In the genomic region with DNA sequence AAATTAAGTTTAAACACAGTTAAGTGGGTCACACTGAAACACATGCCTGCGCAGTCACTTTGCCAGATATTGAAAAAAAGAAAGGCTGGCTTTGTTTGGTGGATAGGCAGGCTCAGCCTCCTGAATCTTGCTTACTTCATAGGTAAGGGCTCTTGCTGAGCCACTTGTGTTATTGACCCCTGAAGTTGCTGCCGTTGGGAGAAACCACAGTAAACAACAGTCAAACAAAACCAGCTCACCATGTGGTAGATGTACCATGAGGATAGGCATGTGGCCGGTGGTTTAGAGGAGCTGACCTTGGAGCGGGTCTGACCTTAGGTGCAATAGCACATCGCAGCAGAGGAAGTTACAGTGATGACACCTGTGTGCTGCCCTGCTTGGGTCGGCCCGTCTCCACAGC, we compare ENCODE assay signal across 27 cellular contexts. TPM values are rescaled to one million over a fixed set of nuclear protein-coding genes. Genes with fewer than 3 reads are reported as not detected.
DNase-seq lines count a peak whose midpoint lies in the region; ATAC-seq, FAIRE-seq and TF ChIP-seq lines count a peak whose summit lies in the region.
"Had no signal": no experiment of that assay in that cellular context is flagged by ENCODE, and none has a peak within 500 bp of the region (broad histone marks: within the 10 kb centered on the region; RNA-seq: fewer than 3 reads in every experiment).

No MANE protein-coding gene starts in this region.

- peak overlapping the region; percentile 19 to 55 (median 20) for H3K27ac Mint-ChIP-seq in nephron
- H3K27ac Mint-ChIP-seq in activated T-helper 1 cell treated with anti-CD3 and anti-CD28 coated beads, Interleukin-12 subunit alpha, Interleukin-12 subunit beta, Interleukin-2, Interleukin-4 antibody, amounts not matched to agents 30 ng/mL and 10 ng/mL and 1 ng/mL, durations not matched to agents 14 hours and 24 hours and 36 hours = no peak overlapping the region
- H3K27ac Mint-ChIP-seq: T-helper 1 cell treated with Interleukin-12 subunit alpha and Interleukin-12 subunit beta and Interleukin-4 antibody, amounts not matched to agents 30 μg/mL and 1 μg/mL, for 36 hours; type B pancreatic cell had no signal

- no peaks in the 10 kb centered on the region for H3K27me3 Mint-ChIP-seq in nephron (ENCODE audit: low read depth)
- no peaks in the 10 kb centered on the region for H3K27me3 Mint-ChIP-seq in activated T-helper 1 cell treated with anti-CD3 and anti-CD28 coated beads, Interleukin-12 subunit alpha, Interleukin-12 subunit beta, Interleukin-2, Interleukin-4 antibody, amounts not matched to agents 30 ng/mL and 10 ng/mL and 1 ng/mL, durations not matched to agents 14 hours and 24 hours and 36 hours (ENCODE audit: insufficient read depth)
- H3K27me3 Mint-ChIP-seq: CD4-positive, CD25-positive, alpha-beta regulatory T cell; central memory CD8-positive, alpha-beta T cell; type B pancreatic cell had no signal

- H3K4me2 ChIP-seq in IMR-90 (ENCODE audit: low read depth, low read length) = no peak overlapping the region
- H3K4me2 ChIP-seq in H1 (ENCODE audit: insufficient read depth in 1 of 2, low read depth in 2 of 2, low read length in 2 of 2) = no peak overlapping the region

- H3K56ac ChIP-seq in IMR-90 (ENCODE audit: extremely low read depth, insufficient read depth, low read length) = no peak overlapping the region
- no peak overlapping the region for H3K56ac ChIP-seq in H1 (replicated peaks; ENCODE audit: insufficient read length, low read depth, low read length)

- H2BK20ac ChIP-seq in IMR-90 (ENCODE audit: low read depth, low read length) (no peak overlapping the region), H1 (ENCODE audit: low read length) (no peak overlapping the region)

- BruUV-seq in IMR-90 (replicated peaks; lab: Mats Ljungman, UMichigan) = no TSS peak

- H2BK5ac ChIP-seq in IMR-90 (ENCODE audit: low read depth, low read length, poor library complexity, severe bottlenecking) (no peak overlapping the region), H1 (ENCODE audit: low read depth, low read length) (peak overlapping the region; percentile 77)

- DNase-seq in DMS53 (lab: John Stamatoyannopoulos, UW) (peak; percentile 20), DMS53 treated with DMSO at 0.1 percent for 48 hours (lab: John Stamatoyannopoulos, UW; ENCODE audit: unreplicated experiment) (no peak), IMR-90 (no peak), H1 (ENCODE audit: low read depth in 1 of 2, low spot score in 2 of 2) (no peak), right cardiac atrium (no peak), NCI-H2171 (lab: John Stamatoyannopoulos, UW) (no peak)
- DNase-seq in activated T-helper 1 cell treated with anti-CD3 and anti-CD28 coated beads, Interleukin-12 subunit alpha, Interleukin-12 subunit beta, Interleukin-2, Interleukin-4 antibody, amounts not matched to agents 30 ng/mL and 10 ng/mL and 1 ng/mL, durations not matched to agents 14 hours and 24 hours and 36 hours (ENCODE audit: low spot score) = no peak
- DNase-seq: activated CD4-positive, alpha-beta T cell treated with anti-CD3 and anti-CD28 coated beads for 4 hours; activated naive CD4-positive, alpha-beta T cell treated with Interleukin-2 at 50 U/mL for 16 hours; activated T-cell treated with anti-CD3 and anti-CD28 coated beads, Interleukin-2, amount 50 U/mL, for 48 hours; CD4-positive, CD25-positive, alpha-beta regulatory T cell; DMS 273 treated with DMSO at 0.1 percent for 48 hours; GDM1; kidney glomerular epithelial cell; mesenchymal stem cell; naive B cell; NCI-H1105; NCI-H2081; NCI-H526 treated with DMSO at 0.1 percent for 48 hours; stimulated activated CD8-positive, alpha-beta memory T cell treated with anti-CD3 and anti-CD28 coated beads, Interleukin-4, amount 100 ng/mL, for 48 hours had no signal

- H3K23me2 ChIP-seq in H1 (ENCODE audit: low read depth, low read length) = no peaks in the 10 kb centered on the region

- H3K23ac ChIP-seq in IMR-90 (ENCODE audit: low read depth, low read length) (no peak overlapping the region; the same call in 1 of the 2 replicates), H1 (ENCODE audit: insufficient read length) (no peak overlapping the region)

- H4K91ac ChIP-seq in IMR-90 (ENCODE audit: insufficient read depth, low read depth, low read length) (no peak overlapping the region), H1 (replicated peaks; ENCODE audit: insufficient read length, low read length) (peak overlapping the region; percentile 20)

- H3K79me2 ChIP-seq in H1 (ENCODE audit: control insufficient read depth in 1 of 2, insufficient read depth in 2 of 2, low read length in 2 of 2) = peaks cover 0 to 52% of the 10 kb centered on the region in 2 experiments; a peak in 3 of 4 replicates
- H3K79me2 ChIP-seq: parathyroid adenoma had no signal

- ATAC-seq in IMR-90 (ENCODE audit: low read depth) (no peak), right cardiac atrium (no peak)

- 100% methylated on average over 1 of the region's 7 CpGs; no CpG with 5 or more reads in 1 of the 2 experiments for WGBS in IMR-90 (ENCODE audit: extremely low coverage in 2 of 2, insufficient read length in 1 of 2), 2 experiments
- 78% methylated on average over 7 of the region's 7 CpGs; no CpG with 5 or more reads in 1 of the 2 experiments for WGBS in H1 (ENCODE audit: extremely low coverage in 1 of 2, insufficient coverage in 1 of 2, insufficient read length in 1 of 2, insufficient replicate concordance in 2 of 2, low coverage in 1 of 2, low lambda C conversion rate in 2 of 2, missing lambda C conversion rate in 1 of 2), 2 experiments
- WGBS in right cardiac atrium = 81% methylated on average over 7 of the region's 7 CpGs

- peaks cover 10% of the 10 kb centered on the region for H3K4me1 ChIP-seq in IMR-90 (ENCODE audit: control insufficient read depth, insufficient read depth, low read length)
- peaks cover 5 to 13% (median 9%) of the 10 kb centered on the region in 4 experiments for H3K4me1 ChIP-seq in H1 (replicated peaks in 1 of 4; ENCODE audit: control insufficient read depth in 3 of 4, insufficient read depth in 4 of 4, low read length in 3 of 4)
- peaks cover 5% of the 10 kb centered on the region for H3K4me1 ChIP-seq in right cardiac atrium (ENCODE audit: control insufficient read depth, insufficient read depth, low read length)

- peaks cover 14% of the 10 kb centered on the region; the same call in 1 of the 2 replicates for H4K20me1 ChIP-seq in IMR-90 (ENCODE audit: insufficient read depth, low read length)
- H4K20me1 ChIP-seq in H1 (replicated peaks in 1 of 2; ENCODE audit: control insufficient read depth in 1 of 2, insufficient read depth in 2 of 2, low read length in 2 of 2) = peaks cover 0 to 5% of the 10 kb centered on the region in 2 experiments

- H2BK15ac ChIP-seq in IMR-90 (ENCODE audit: low read depth, low read length) (no peak overlapping the region), H1 (ENCODE audit: low read length) (no peak overlapping the region)

- peaks cover 1% of the 10 kb centered on the region; the same call in 1 of the 2 replicates for H3K36me3 ChIP-seq in IMR-90 (ENCODE audit: control insufficient read depth, insufficient read depth, low read length)
- H3K36me3 ChIP-seq in H1 (ENCODE audit: control insufficient read depth in 2 of 4, insufficient read depth in 4 of 4, low read length in 3 of 4) = no peaks in the 10 kb centered on the region

- no peak for TF ChIP-seq CTCF in IMR-90 (conservative IDR thresholded peaks at IDR 0.05; ENCODE audit: low read depth, low read length)
- no peak for TF ChIP-seq CTCF in H1 (IDR thresholded peaks at IDR 0.05; ENCODE audit: control extremely low read depth in 1 of 3, insufficient read depth in 1 of 3, low read depth in 1 of 3, low read length in 3 of 3)
- no peak for TF ChIP-seq CTCF in nephron (IDR thresholded peaks at IDR 0.05; ENCODE audit: unreplicated experiment in 3 of 3)

- H3K9me1 ChIP-seq in IMR-90 (ENCODE audit: insufficient read depth, low read length) = peaks cover 23% of the 10 kb centered on the region

- peak in 1 of 2 experiments; percentile 7; a peak in 1 of 3 replicates for TF ChIP-seq EP300 in H1 (IDR thresholded peaks at IDR 0.05; ENCODE audit: borderline replicate concordance in 1 of 2, low read depth in 2 of 2, low read length in 2 of 2)

- H2BK120ac ChIP-seq in IMR-90 (ENCODE audit: low read depth, low read length) = no peak overlapping the region
- no peak overlapping the region for H2BK120ac ChIP-seq in H1 (replicated peaks; ENCODE audit: low read depth, low read length)

- no peak overlapping the region for H3K4me3 Mint-ChIP-seq in nephron
- H3K4me3 Mint-ChIP-seq in activated T-helper 1 cell treated with anti-CD3 and anti-CD28 coated beads, Interleukin-12 subunit alpha, Interleukin-12 subunit beta, Interleukin-2, Interleukin-4 antibody, amounts not matched to agents 30 ng/mL and 10 ng/mL and 1 ng/mL, durations not matched to agents 14 hours and 24 hours and 36 hours = no peak overlapping the region
- H3K4me3 Mint-ChIP-seq: central memory CD8-positive, alpha-beta T cell; T-helper 1 cell treated with Interleukin-12 subunit alpha and Interleukin-12 subunit beta and Interleukin-4 antibody, amounts not matched to agents 30 μg/mL and 1 μg/mL, for 36 hours; type B pancreatic cell had no signal

- H2AK9ac ChIP-seq in IMR-90 (replicated peaks; ENCODE audit: low read depth, low read length, poor library complexity) = no peak overlapping the region

- no peak overlapping the region for H3K4ac ChIP-seq in IMR-90 (ENCODE audit: low read depth, low read length)
- H3K4ac ChIP-seq in H1 (replicated peaks; ENCODE audit: insufficient read length, low read depth, low read length) = peak overlapping the region; percentile 47

- H3K9me3 ChIP-seq in IMR-90 (ENCODE audit: control insufficient read depth, insufficient read depth, low read length) (no peaks in the 10 kb centered on the region), H1 (ENCODE audit: insufficient read depth in 2 of 2, low read depth in 1 of 2, low read length in 1 of 2) (no peaks in the 10 kb centered on the region), right cardiac atrium (ENCODE audit: control insufficient read depth, low read length) (no peaks in the 10 kb centered on the region)

- no peak overlapping the region for H3K27ac ChIP-seq in IMR-90 (ENCODE audit: insufficient read depth, low read length)
- H3K27ac ChIP-seq in H1 (ENCODE audit: low read depth, low read length) = no peak overlapping the region
- H3K27ac ChIP-seq in right cardiac atrium (ENCODE audit: low read length) = no peak overlapping the region
- H3K27ac ChIP-seq: 22Rv1, parathyroid adenoma, SK-N-MC had no signal

- TF ChIP-seq POLR2A in IMR-90 (IDR thresholded peaks at IDR 0.05; ENCODE audit: low read depth, low read length) (no peak), H1 (IDR thresholded peaks at IDR 0.05; ENCODE audit: control extremely low read depth in 1 of 2, low read depth in 2 of 2, low read length in 2 of 2) (no peak)

- intact Hi-C loops in IMR-90 (cut with micrococcal nuclease) = no loop called here
- intact Hi-C loops in right cardiac atrium (cut with DNase I) = loop anchor here in 3 of 4 donors (10.0 kb wide), 1 partner anchor 158 kb away; no protein-coding TSS in a partner anchor
- intact Hi-C loops in activated T-helper 1 cell treated with anti-CD3 and anti-CD28 coated beads, Interleukin-12 subunit alpha, Interleukin-12 subunit beta, Interleukin-2, Interleukin-4 antibody, amounts not matched to agents 30 ng/mL and 10 ng/mL and 1 ng/mL, durations not matched to agents 14 hours and 24 hours and 36 hours (cut with micrococcal nuclease) = no loop called here

- peak overlapping the region; percentile 19; the same call in 1 of the 2 replicates for H3K14ac ChIP-seq in IMR-90 (replicated peaks; ENCODE audit: low read depth, low read length)
- H3K14ac ChIP-seq in H1 (ENCODE audit: insufficient read length) = no peak overlapping the region

- POLR2A ChIA-PET in IMR-90 (lab: Charles Lee; ENCODE audit: unreplicated experiment) = no interaction called here
- POLR2A ChIA-PET in H1 (lab: Charles Lee; ENCODE audit: partially characterized antibody) = no interaction called here

- peaks cover 3% of the 10 kb centered on the region for H3K36me3 Mint-ChIP-seq in nephron (ENCODE audit: low read depth)
- no peaks in the 10 kb centered on the region for H3K36me3 Mint-ChIP-seq in activated T-helper 1 cell treated with anti-CD3 and anti-CD28 coated beads, Interleukin-12 subunit alpha, Interleukin-12 subunit beta, Interleukin-2, Interleukin-4 antibody, amounts not matched to agents 30 ng/mL and 10 ng/mL and 1 ng/mL, durations not matched to agents 14 hours and 24 hours and 36 hours (ENCODE audit: low read depth)
- H3K36me3 Mint-ChIP-seq: naive B cell had no signal

- TF ChIP-seq RAD21 in IMR-90 (IDR thresholded peaks at IDR 0.05; ENCODE audit: low read length) = no peak
- no peak for TF ChIP-seq RAD21 in H1 (IDR thresholded peaks at IDR 0.05 in 1 of 2, conservative IDR thresholded peaks at IDR 0.05 in 1 of 2; ENCODE audit: low read depth in 2 of 2, low read length in 2 of 2)

- no peak overlapping the region for H2AFZ ChIP-seq in IMR-90 (replicated peaks; ENCODE audit: low read length, poor library complexity)
- no peak overlapping the region for H2AFZ ChIP-seq in H1 (ENCODE audit: low read length)
- H2AFZ ChIP-seq: parathyroid adenoma had no signal

- H3K4me3 ChIP-seq in IMR-90 (ENCODE audit: insufficient read depth, low read depth, low read length) = no peak overlapping the region
- no peak overlapping the region for H3K4me3 ChIP-seq in H1 (ENCODE audit: extremely low read depth in 1 of 4, insufficient read depth in 2 of 4, low read depth in 3 of 4, low read length in 4 of 4)
- H3K4me3 ChIP-seq in right cardiac atrium (ENCODE audit: low read length) = no peak overlapping the region
- H3K4me3 ChIP-seq: SK-N-MC had no signal

- CTCF ChIA-PET in IMR-90 (lab: Yijun Ruan, JAX) (no interaction called here), H1 (lab: Charles Lee; ENCODE audit: partially characterized antibody) (interaction anchor here (0.5 to 9.9 kb wide), 4 partner anchors 12 to 192 kb away, joined by 3 to 130 read pairs (median 3); no protein-coding TSS in a partner anchor)

- no peak overlapping the region for H3K18ac ChIP-seq in IMR-90 (ENCODE audit: low read depth, low read length)
- no peak overlapping the region for H3K18ac ChIP-seq in H1 (ENCODE audit: extremely low read depth, low read length)

- H3K9ac ChIP-seq in IMR-90 (ENCODE audit: low read depth, low read length) (no peak overlapping the region), H1 (replicated peaks in 1 of 4; ENCODE audit: extremely low read depth in 1 of 4, low read depth in 3 of 4, low read length in 3 of 4) (no peak overlapping the region)
- H3K9ac ChIP-seq: parathyroid adenoma had no signal

- H3K27me3 ChIP-seq in IMR-90 (ENCODE audit: control insufficient read depth, insufficient read depth, low read length) (no peaks in the 10 kb centered on the region), H1 (replicated peaks in 1 of 4; ENCODE audit: control insufficient read depth in 3 of 4, extremely low read depth in 1 of 4, insufficient read depth in 3 of 4, low read length in 3 of 4) (no peaks in the 10 kb centered on the region), right cardiac atrium (ENCODE audit: control insufficient read depth, insufficient read depth) (no peaks in the 10 kb centered on the region)

- peaks cover 38% of the 10 kb centered on the region for H3K4me1 Mint-ChIP-seq in nephron
- peaks cover 39% of the 10 kb centered on the region for H3K4me1 Mint-ChIP-seq in activated T-helper 1 cell treated with anti-CD3 and anti-CD28 coated beads, Interleukin-12 subunit alpha, Interleukin-12 subunit beta, Interleukin-2, Interleukin-4 antibody, amounts not matched to agents 30 ng/mL and 10 ng/mL and 1 ng/mL, durations not matched to agents 14 hours and 24 hours and 36 hours (ENCODE audit: low read depth)

- H4K8ac ChIP-seq in IMR-90 (ENCODE audit: low read depth in 2 of 2, low read length in 2 of 2) = no peak overlapping the region
- H4K8ac ChIP-seq in H1 (ENCODE audit: extremely low read depth, insufficient read depth, low read length) = no peak overlapping the region

- dilution Hi-C loops in IMR-90 (cut with HindIII; ENCODE audit: low sequenced_read_pairs, unreplicated experiment) = no loop called here

- H3K9me3 Mint-ChIP-seq in nephron = no peaks in the 10 kb centered on the region
- H3K9me3 Mint-ChIP-seq in activated T-helper 1 cell treated with anti-CD3 and anti-CD28 coated beads, Interleukin-12 subunit alpha, Interleukin-12 subunit beta, Interleukin-2, Interleukin-4 antibody, amounts not matched to agents 30 ng/mL and 10 ng/mL and 1 ng/mL, durations not matched to agents 14 hours and 24 hours and 36 hours = no peaks in the 10 kb centered on the region
- H3K9me3 Mint-ChIP-seq: central memory CD8-positive, alpha-beta T cell; T-helper 1 cell treated with Interleukin-12 subunit alpha and Interleukin-12 subunit beta and Interleukin-4 antibody, amounts not matched to agents 30 μg/mL and 1 μg/mL, for 36 hours had no signal

- H4K5ac ChIP-seq in IMR-90 (ENCODE audit: low read depth, low read length) (no peak overlapping the region), H1 (ENCODE audit: insufficient read length, low read depth, low read length) (no peak overlapping the region)

- H3K79me1 ChIP-seq in IMR-90 (ENCODE audit: low read depth in 1 of 2, low read length in 2 of 2) (peaks cover 52 to 68% of the 10 kb centered on the region in 2 experiments), H1 (ENCODE audit: low read depth, low read length) (peaks cover 12% of the 10 kb centered on the region)

- H2AK5ac ChIP-seq in IMR-90 (ENCODE audit: low read depth, low read length) = no peak overlapping the region; the same call in none of the 2 replicates
- H2AK5ac ChIP-seq in H1 (ENCODE audit: low read depth, low read length) = peak overlapping the region; percentile 77; the same call in 1 of the 2 replicates

- no peak for FAIRE-seq in H1 (lab: Jason Lieb, UNC)

- H2BK12ac ChIP-seq in H1 (ENCODE audit: low read depth, low read length) = 0 out of 2 replicates have a peak overlapping the region, but pooled peaks have one; percentile 52

- in situ Hi-C loops in IMR-90 (cut with MboI; ENCODE audit: low sequenced_read_pairs) = no loop called here

RNA-seq across cellular contexts. Expression of gene SPATA13, which starts 52.2 kb away (rescaled TPM):
- total RNA-seq in IMR-90 (2012; rRNA removed) (11.4 and 12.5 TPM in 2 replicates), right cardiac atrium (10 to 100 TPM in 2 of 4 donors, 1 to 10 TPM in 2; 8.8 to 10.6 (median 9.6) TPM)
- polyA plus RNA-seq in IMR-90 (2012; rRNA removed) (8.4 and 10.5 TPM in 2 replicates), H1 (2011; rRNA removed) (12.6 and 17.8 TPM in 2 replicates), right cardiac atrium (8.7 TPM)
- 4.7 and 5.1 TPM in 2 replicates for polyA plus RNA-seq in IMR-90 (2012; cell fraction: cytosol; rRNA removed)
- 28.6 and 38.1 TPM in 2 replicates for polyA plus RNA-seq in IMR-90 (2012; cell fraction: nucleus; rRNA removed; ENCODE audit: low replicate concordance)
- total RNA-seq in H1 (2021; fragmentation: NEBNext Ultra II Directional; extraction: Animal tissue kit (Norgen Biotek cat#: 25700)) = 30.5 and 30.9 TPM in 2 replicates
- 13.3 TPM for polyA plus RNA-seq in H1 (2011; cell fraction: cytosol; rRNA removed)
- 16.8 TPM for polyA plus RNA-seq in H1 (2011; cell fraction: nucleus; rRNA removed)
- 7.9 to 13.8 TPM (median 10.8 TPM) in 4 replicates for polyA plus RNA-seq in H1 (2012, experiment 1 of 2)
- polyA plus RNA-seq in H1 (2012, experiment 2 of 2) = 1.3 TPM
- polyA plus RNA-seq in H1 (2013, experiment 1 of 2) = 12.8 TPM
- polyA plus RNA-seq in H1 (2013, experiment 2 of 2) = 12.2 TPM
- 19.4 and 28.5 TPM in 2 replicates for polyA minus RNA-seq in H1 (2011; rRNA and poly(A)+ RNA removed)
- 22.5 TPM for polyA minus RNA-seq in H1 (2011; cell fraction: cytosol; rRNA and poly(A)+ RNA removed)
- 40.8 TPM for polyA minus RNA-seq in H1 (2011; cell fraction: nucleus; rRNA and poly(A)+ RNA removed)
- total RNA-seq in activated T-helper 1 cell treated with anti-CD3 and anti-CD28 coated beads, Interleukin-12 subunit alpha, Interleukin-12 subunit beta, Interleukin-2, Interleukin-4 antibody, amounts not matched to agents 30 ng/mL and 10 ng/mL and 1 ng/mL, durations not matched to agents 14 hours and 24 hours and 36 hours = 56.2 and 56.3 TPM in 2 replicates

Comparison
In these comparisons a context has a peak if more than half of its experiments do, and no peak if none do; other contexts are left out.
1. intact Hi-C loops: an anchor here in right cardiac atrium (10.0 kb wide); none called in IMR-90 and activated T-helper 1 cell treated with anti-CD3 and anti-CD28 coated beads, Interleukin-12 subunit alpha, Interleukin-12 subunit beta, Interleukin-2, Interleukin-4 antibody, amounts not matched to agents 30 ng/mL and 10 ng/mL and 1 ng/mL, durations not matched to agents 14 hours and 24 hours and 36 hours.